Comparison of ENCODE assay signal across 8 cellular contexts in the genomic region with DNA sequence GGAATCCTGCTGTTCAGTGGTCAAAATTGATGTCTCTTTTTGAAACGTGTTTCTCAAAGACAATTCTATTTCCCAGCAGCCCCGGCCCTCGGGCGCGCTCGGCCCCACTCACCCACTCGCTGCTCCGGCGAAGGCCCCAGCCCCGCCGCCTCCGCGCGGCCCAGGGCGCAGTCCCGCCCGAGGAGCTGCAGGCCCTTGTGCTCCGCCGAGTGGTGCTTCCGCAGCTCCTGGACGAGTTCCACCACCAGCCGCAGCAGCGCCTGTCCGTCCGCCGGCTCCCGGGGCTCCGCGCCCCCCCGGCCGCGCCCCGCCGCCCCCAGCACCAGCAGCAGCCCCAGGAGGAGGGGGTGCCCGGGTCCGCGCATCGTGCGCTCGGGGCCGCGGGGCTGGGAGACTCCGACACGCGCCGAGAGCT.
DNase-seq lines count a peak whose midpoint lies in the region; ATAC-seq and TF ChIP-seq lines count a peak whose summit lies in the region.

No MANE protein-coding gene starts in this region.

- H3K27me3 Mint-ChIP-seq in nephron (ENCODE audit: low read depth): peaks cover 68% of the 10 kb centered on the region

- TF ChIP-seq POLR2A in erythroblast (IDR thresholded peaks at IDR 0.05; ENCODE audit: low read length): no peak

- H3K9me3 Mint-ChIP-seq in nephron: no peaks in the 10 kb centered on the region

- peak overlapping the region in 2 of 3 experiments; percentile 79 to 85 for H3K4me3 Mint-ChIP-seq in nephron

- TF ChIP-seq CTCF in nephron (IDR thresholded peaks at IDR 0.05; ENCODE audit: unreplicated experiment in 3 of 3): no peak

- H3K36me3 Mint-ChIP-seq in nephron (ENCODE audit: low read depth): peaks cover 7% of the 10 kb centered on the region

- no peak overlapping the region for H3K27ac Mint-ChIP-seq in nephron

- H3K4me1 Mint-ChIP-seq in nephron: peaks cover 19% of the 10 kb centered on the region

- ATAC-seq in GM19023 (IDR thresholded peaks at IDR 0.05; ENCODE audit: unreplicated experiment): no peak
- no peak for ATAC-seq in HG03354 (IDR thresholded peaks at IDR 0.05; ENCODE audit: poor library complexity, severe bottlenecking, unreplicated experiment)
- ATAC-seq in HG03108 (IDR thresholded peaks at IDR 0.05; ENCODE audit: unreplicated experiment): no peak

- DNase-seq in D341Med (ENCODE audit: low spot score) (peak; percentile 63), NCI-H146 (lab: John Stamatoyannopoulos, UW) (peak; percentile 67), erythroblast (lab: John Stamatoyannopoulos, UW) (peak; percentile 4 to 29), NCI-H187 treated with DMSO at 0.1 percent for 48 hours (lab: John Stamatoyannopoulos, UW) (no peak)
